Comparison of ENCODE assay signal across 9 cellular contexts in genomic region chr3:58874795-58875194, GRCh38.
DNase-seq lines count a peak whose midpoint lies in the region; ATAC-seq and TF ChIP-seq lines count a peak whose summit lies in the region.
"Had no signal": no experiment of that assay in that cellular context is flagged by ENCODE, and none has a peak within 500 bp of the region (broad histone marks: within the 10 kb centered on the region; RNA-seq: fewer than 3 reads in every experiment).

No MANE protein-coding gene starts in this region.

- POLR2A ChIA-PET in GM10248 (lab: Yijun Ruan, JAX) = no interaction called here

- DNase-seq in GM10248 (ENCODE audit: extremely low spot score) = peak; percentile 22
- DNase-seq in epithelial cell of esophagus (ENCODE audit: low read depth) = peak; percentile 96
- no peak for DNase-seq in iPS-NIHi7 (ENCODE audit: extremely low spot score)
- no peak for DNase-seq in Right ventricle myocardium inferior (ENCODE audit: missing footprints)
- DNase-seq in DMS 273 treated with DMSO at 0.1 percent for 48 hours (lab: John Stamatoyannopoulos, UW) = no peak
- no peak for DNase-seq in SK-N-DZ (ENCODE audit: low spot score)
- DNase-seq: H7 had no signal

- CTCF ChIA-PET in GM10248 (lab: Yijun Ruan, JAX) = no interaction called here

- intact Hi-C loops in Right ventricle myocardium inferior (cut with DNase I) = no loop called here

- peak; percentile 79 for ATAC-seq in GM21390 (IDR thresholded peaks at IDR 0.05; ENCODE audit: unreplicated experiment)
- peak; percentile 84 for ATAC-seq in HG03457 (IDR thresholded peaks at IDR 0.05; ENCODE audit: unreplicated experiment)
- no peak for ATAC-seq in Right ventricle myocardium inferior

- H3K4me3 ChIP-seq in epithelial cell of esophagus (ENCODE audit: low read length) = no peak overlapping the region

- TF ChIP-seq CTCF in GM10248 (IDR thresholded peaks at IDR 0.05; ENCODE audit: control extremely low read depth, extremely low read depth, low read depth, missing control alignments) = no peak
- no peak for TF ChIP-seq CTCF in epithelial cell of esophagus (IDR thresholded peaks at IDR 0.05; ENCODE audit: insufficient read depth, low read depth, low read length, missing control alignments)

Comparison
In these comparisons a context has a peak if more than half of its experiments do, and no peak if none do; other contexts are left out.
1. DNase-seq: peak in GM10248 (single experiment) and epithelial cell of esophagus (single experiment); none in iPS-NIHi7 (single experiment), Right ventricle myocardium inferior (single experiment), DMS 273 treated with DMSO at 0.1 percent for 48 hours (single experiment) and SK-N-DZ (single experiment).